ENCODE assay signal across 9 cellular contexts in genomic region chr12:85059594-85059993, GRCh38. TPM values are rescaled to one million over a fixed set of nuclear protein-coding genes. Genes with fewer than 3 reads are reported as not detected.
"Had no signal": no experiment of that assay in that cellular context is flagged by ENCODE, and none has a peak within 500 bp of the region (broad histone marks: within the 10 kb centered on the region; RNA-seq: fewer than 3 reads in every experiment).

No MANE protein-coding gene starts in this region.

- H2AFZ ChIP-seq: GM23338 had no signal

- H3K4me3 ChIP-seq: GM23338 had no signal

- H3K4me2 ChIP-seq: GM23338 had no signal

- ATAC-seq: GM23338 had no signal

- FAIRE-seq: H1, H54, HTR-8/SVneo had no signal

- DNase-seq: H9, HCEC 1CT, KBM-7 had no signal

RNA-seq across cellular contexts. Expression of gene LRRIQ1, which starts 23.4 kb away (rescaled TPM):
- polyA plus RNA-seq: IgD-negative memory B cell had no signal

RNA-seq across cellular contexts. Expression of gene TSPAN19, which starts 23.5 kb away (rescaled TPM):
- total RNA-seq: H1, H9, HT-29 had no signal
- polyA plus RNA-seq: IgD-negative memory B cell had no signal
